Comparison of ENCODE assay signal across 1 cellular context in the genomic region with DNA sequence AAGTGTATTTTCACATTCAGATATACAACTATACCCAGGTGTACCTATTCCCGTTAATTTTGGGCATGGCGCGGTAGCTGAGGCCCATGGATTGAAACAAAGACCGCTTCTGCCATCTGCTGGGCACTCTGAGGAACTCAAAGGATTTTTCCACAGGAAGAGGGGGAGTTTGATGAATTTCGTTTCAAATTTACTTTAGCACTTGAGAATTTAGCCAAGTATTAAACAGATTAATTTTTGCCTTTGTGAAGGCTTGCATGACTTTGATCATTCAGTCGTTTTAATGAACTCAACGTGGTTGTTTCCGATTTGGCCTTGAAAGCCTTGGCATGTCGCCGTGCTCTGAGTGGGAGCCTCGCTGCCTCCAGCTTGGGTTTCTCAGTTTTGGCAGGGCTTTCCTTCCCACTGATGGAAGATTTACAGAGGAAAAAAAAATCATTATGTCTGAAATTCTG.
TF ChIP-seq lines count a peak whose summit lies in the region.

No MANE protein-coding gene starts in this region.

TF ChIP-seq in GM23338, 12 proteins besides CTCF, POLR2A, EP300 and RAD21 (continued from another document):
- TF ChIP-seq, protein P1, sequence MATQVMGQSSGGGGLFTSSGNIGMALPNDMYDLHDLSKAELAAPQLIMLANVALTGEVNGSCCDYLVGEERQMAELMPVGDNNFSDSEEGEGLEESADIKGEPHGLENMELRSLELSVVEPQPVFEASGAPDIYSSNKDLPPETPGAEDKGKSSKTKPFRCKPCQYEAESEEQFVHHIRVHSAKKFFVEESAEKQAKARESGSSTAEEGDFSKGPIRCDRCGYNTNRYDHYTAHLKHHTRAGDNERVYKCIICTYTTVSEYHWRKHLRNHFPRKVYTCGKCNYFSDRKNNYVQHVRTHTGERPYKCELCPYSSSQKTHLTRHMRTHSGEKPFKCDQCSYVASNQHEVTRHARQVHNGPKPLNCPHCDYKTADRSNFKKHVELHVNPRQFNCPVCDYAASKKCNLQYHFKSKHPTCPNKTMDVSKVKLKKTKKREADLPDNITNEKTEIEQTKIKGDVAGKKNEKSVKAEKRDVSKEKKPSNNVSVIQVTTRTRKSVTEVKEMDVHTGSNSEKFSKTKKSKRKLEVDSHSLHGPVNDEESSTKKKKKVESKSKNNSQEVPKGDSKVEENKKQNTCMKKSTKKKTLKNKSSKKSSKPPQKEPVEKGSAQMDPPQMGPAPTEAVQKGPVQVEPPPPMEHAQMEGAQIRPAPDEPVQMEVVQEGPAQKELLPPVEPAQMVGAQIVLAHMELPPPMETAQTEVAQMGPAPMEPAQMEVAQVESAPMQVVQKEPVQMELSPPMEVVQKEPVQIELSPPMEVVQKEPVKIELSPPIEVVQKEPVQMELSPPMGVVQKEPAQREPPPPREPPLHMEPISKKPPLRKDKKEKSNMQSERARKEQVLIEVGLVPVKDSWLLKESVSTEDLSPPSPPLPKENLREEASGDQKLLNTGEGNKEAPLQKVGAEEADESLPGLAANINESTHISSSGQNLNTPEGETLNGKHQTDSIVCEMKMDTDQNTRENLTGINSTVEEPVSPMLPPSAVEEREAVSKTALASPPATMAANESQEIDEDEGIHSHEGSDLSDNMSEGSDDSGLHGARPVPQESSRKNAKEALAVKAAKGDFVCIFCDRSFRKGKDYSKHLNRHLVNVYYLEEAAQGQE (IDR thresholded peaks at IDR 0.05; ENCODE audit: unreplicated experiment): no peak
- TF ChIP-seq, protein P2, sequence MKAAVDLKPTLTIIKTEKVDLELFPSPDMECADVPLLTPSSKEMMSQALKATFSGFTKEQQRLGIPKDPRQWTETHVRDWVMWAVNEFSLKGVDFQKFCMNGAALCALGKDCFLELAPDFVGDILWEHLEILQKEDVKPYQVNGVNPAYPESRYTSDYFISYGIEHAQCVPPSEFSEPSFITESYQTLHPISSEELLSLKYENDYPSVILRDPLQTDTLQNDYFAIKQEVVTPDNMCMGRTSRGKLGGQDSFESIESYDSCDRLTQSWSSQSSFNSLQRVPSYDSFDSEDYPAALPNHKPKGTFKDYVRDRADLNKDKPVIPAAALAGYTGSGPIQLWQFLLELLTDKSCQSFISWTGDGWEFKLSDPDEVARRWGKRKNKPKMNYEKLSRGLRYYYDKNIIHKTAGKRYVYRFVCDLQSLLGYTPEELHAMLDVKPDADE (IDR thresholded peaks at IDR 0.05): no peak
- no peak for TF ChIP-seq EZH2 (IDR thresholded peaks at IDR 0.05; ENCODE audit: low read depth, unreplicated experiment)
- no peak for TF ChIP-seq CREB1 (CRISPR knock-in tag; IDR thresholded peaks at IDR 0.05; ENCODE audit: low read depth)
- no peak for TF ChIP-seq ZNF331 (CRISPR knock-in tag; IDR thresholded peaks at IDR 0.05; ENCODE audit: low read depth)
